1 cellular context compared by ENCODE assay signal in genomic region chr4:172787117-172787516, GRCh38.
TF ChIP-seq lines count a peak whose summit lies in the region.

No MANE protein-coding gene starts in this region.

TF ChIP-seq in IMR-90, 13 proteins besides CTCF, POLR2A, EP300 and RAD21:
- TF ChIP-seq CHD1 (IDR thresholded peaks at IDR 0.05; ENCODE audit: low read depth, low read length), result no peak
- no peak for TF ChIP-seq MAFK (IDR thresholded peaks at IDR 0.05; ENCODE audit: low read depth, low read length)
- TF ChIP-seq ELK1 (IDR thresholded peaks at IDR 0.05; ENCODE audit: borderline replicate concordance, low read depth, low read length), result no peak
- no peak for TF ChIP-seq SMC3 (IDR thresholded peaks at IDR 0.05; ENCODE audit: low read depth, low read length)
- TF ChIP-seq MXI1 (IDR thresholded peaks at IDR 0.05; ENCODE audit: borderline replicate concordance, low read depth, low read length), result no peak
- TF ChIP-seq RFX5 (IDR thresholded peaks at IDR 0.05; ENCODE audit: low read depth, low read length), result no peak
- TF ChIP-seq USF2 (IDR thresholded peaks at IDR 0.05; ENCODE audit: low read depth, low read length), result no peak
- no peak for TF ChIP-seq NFE2L2 (IDR thresholded peaks at IDR 0.05; ENCODE audit: low read depth, low read length)
- TF ChIP-seq RCOR1 (IDR thresholded peaks at IDR 0.05; ENCODE audit: insufficient replicate concordance, low read length), result no peak
- no peak for TF ChIP-seq CEBPB (IDR thresholded peaks at IDR 0.05; ENCODE audit: low read depth, low read length)
- no peak for TF ChIP-seq BHLHE40 (IDR thresholded peaks at IDR 0.05; ENCODE audit: low read depth, low read length)
